Comparison of ENCODE assay signal across 8 cellular contexts in genomic region chr2:231706731-231707624, GRCh38. TPM values are rescaled to one million over a fixed set of nuclear protein-coding genes. Genes with fewer than 3 reads are reported as not detected.
DNase-seq lines count a peak whose midpoint lies in the region; ATAC-seq and TF ChIP-seq lines count a peak whose summit lies in the region.

No MANE protein-coding gene starts in this region.

- peak overlapping the region; percentile 100 for H3K27ac Mint-ChIP-seq in CD4-positive, CD25-positive, alpha-beta regulatory T cell

- TF ChIP-seq CTCF in dorsolateral prefrontal cortex (IDR thresholded peaks at IDR 0.05 in 54 of 56, conservative IDR thresholded peaks at IDR 0.05 in 2 of 56; ENCODE audit: low read depth in 1 of 56, partially characterized antibody in 56 of 56) (peak; percentile 84 to 98 (median 93)), lower leg skin (IDR thresholded peaks at IDR 0.05) (no peak)

- intact Hi-C loops in dorsolateral prefrontal cortex (cut with DNase I) (loop anchor here (1.0 to 5.0 kb wide), 3 partner anchors 21 to 75 kb away; partner anchors contain the start of gene PDE6D (in 1 of the 2)), lower leg skin (cut with DNase I; ENCODE audit: low total_unique reads) (no loop called here)

- peaks cover 7 to 42% (median 26%) of the 10 kb centered on the region in 4 donors for H3K4me1 Mint-ChIP-seq in CD4-positive, CD25-positive, alpha-beta regulatory T cell

- peak overlapping the region; percentile 87 for H3K4me3 ChIP-seq in CD4-positive, CD25-positive, alpha-beta regulatory T cell (ENCODE audit: low read depth, low read length)
- H3K4me3 ChIP-seq in dorsolateral prefrontal cortex, result peak overlapping the region; percentile 73 to 100 (median 97)
- peak overlapping the region; percentile 52 for H3K4me3 ChIP-seq in lower leg skin (ENCODE audit: low read depth, poor library complexity, severe bottlenecking)

- peaks cover 17% of the 10 kb centered on the region for H3K36me3 Mint-ChIP-seq in CD4-positive, CD25-positive, alpha-beta regulatory T cell

- peak overlapping the region; percentile 93 to 99 (median 96) for H3K4me3 Mint-ChIP-seq in CD4-positive, CD25-positive, alpha-beta regulatory T cell

- peak in 1 of 2 donors; percentile 80 for TF ChIP-seq POLR2A in lower leg skin (IDR thresholded peaks at IDR 0.05)

- H3K27me3 ChIP-seq in CD4-positive, CD25-positive, alpha-beta regulatory T cell (ENCODE audit: control insufficient read depth, insufficient read depth, low read length), result no peaks in the 10 kb centered on the region
- H3K27me3 ChIP-seq in dorsolateral prefrontal cortex, result no peaks in the 10 kb centered on the region

- DNase-seq in CD4-positive, CD25-positive, alpha-beta regulatory T cell, result peak; percentile 94 to 99 (median 98)
- DNase-seq in NCI-H748 (lab: John Stamatoyannopoulos, UW; ENCODE audit: unreplicated experiment), result peak; percentile 98
- DNase-seq in activated CD4-positive, alpha-beta T cell treated with anti-CD3 and anti-CD28 coated beads, Interleukin-2, amount 50 U/mL, for 48 hours, result peak; percentile 97 to 98
- DNase-seq in dorsolateral prefrontal cortex, result peak; percentile 96 to 99 (median 98)
- peak; percentile 98 to 99 for DNase-seq in lower leg skin (ENCODE audit: low spot score in 2 of 2)
- DNase-seq in stimulated activated CD4-positive, alpha-beta T cell treated with anti-CD3 and anti-CD28 coated beads, Interleukin-4, amount 100 ng/mL, for 48 hours (ENCODE audit: low read depth in 2 of 2), result peak; percentile 96 to 98

- H3K27ac ChIP-seq in CD4-positive, CD25-positive, alpha-beta regulatory T cell (ENCODE audit: insufficient read depth, low read length, poor library complexity, severe bottlenecking), result peak overlapping the region; percentile 100
- peak overlapping the region; percentile 97 to 100 (median 100) for H3K27ac ChIP-seq in dorsolateral prefrontal cortex

- peaks cover 9% of the 10 kb centered on the region for H3K36me3 ChIP-seq in CD4-positive, CD25-positive, alpha-beta regulatory T cell (ENCODE audit: control insufficient read depth, insufficient read depth, low read length)

- H3K9me3 ChIP-seq in CD4-positive, CD25-positive, alpha-beta regulatory T cell (ENCODE audit: control insufficient read depth in 2 of 2, low read length in 2 of 2), result no peaks in the 10 kb centered on the region

- H3K27me3 Mint-ChIP-seq in CD4-positive, CD25-positive, alpha-beta regulatory T cell, result peaks cover 24% of the 10 kb centered on the region

- ATAC-seq in CD4-positive, CD25-positive, alpha-beta regulatory T cell (ENCODE audit: low read depth in 2 of 2), result peak; percentile 47 to 51
- ATAC-seq in GM19372 (IDR thresholded peaks at IDR 0.05; ENCODE audit: low read depth, unreplicated experiment) (peak; percentile 33), HG03558 (IDR thresholded peaks at IDR 0.05; ENCODE audit: extremely low read depth, unreplicated experiment) (peak; percentile 28)

- peaks cover 0 to 5% (median 0%) of the 10 kb centered on the region in 7 donors for H3K9me3 Mint-ChIP-seq in CD4-positive, CD25-positive, alpha-beta regulatory T cell

- peaks cover 40% of the 10 kb centered on the region for H3K4me1 ChIP-seq in CD4-positive, CD25-positive, alpha-beta regulatory T cell (ENCODE audit: control insufficient read depth, insufficient read depth, low read length, poor library complexity, severe bottlenecking)

- WGBS in lower leg skin, 2 donors, result 0 to 1% methylated on average over 60 to 66 of the region's 66 CpGs

RNA-seq across cellular contexts. Expression of gene PTMA, which starts 1.3 kb away (rescaled TPM):
- 1,458 TPM for total RNA-seq in CD4-positive, CD25-positive, alpha-beta regulatory T cell
- polyA plus RNA-seq in CD4-positive, CD25-positive, alpha-beta regulatory T cell, result 1,000 to 10,000 TPM; 1,762 to 2,131 (median 2,045) TPM
- total RNA-seq in dorsolateral prefrontal cortex (1,000 to 10,000 TPM in 1 of 120 experiments, 100 to 1,000 TPM in 119; 326 to 1,103 (median 509) TPM), lower leg skin (1,000 to 10,000 TPM in 2 of 4 donors, 100 to 1,000 TPM in 2; 811 to 1,206 (median 976) TPM)

Comparison
In these comparisons a context has a peak if more than half of its experiments do, and no peak if none do; other contexts are left out.
1. Peak in every context shown above with its lines: DNase-seq, ATAC-seq, H3K4me3 ChIP-seq and H3K27ac ChIP-seq.
2. CTCF ChIP-seq: peak in dorsolateral prefrontal cortex (56 of 56); none in lower leg skin (0 of 3).